In genomic region chr17:33864758-33865229, GRCh38 we compare ENCODE assay signal across 21 cellular contexts.
"Had no signal": no experiment of that assay in that cellular context is flagged by ENCODE, and none has a peak within 500 bp of the region (broad histone marks: within the 10 kb centered on the region; RNA-seq: fewer than 3 reads in every experiment).

No MANE protein-coding gene starts in this region.

- H3K36me3 ChIP-seq: adrenal gland, esophagus muscularis mucosa, neutrophil, right lobe of liver, tibial nerve had no signal

- H3K4me3 ChIP-seq: adrenal gland, body of pancreas, esophagus muscularis mucosa, right lobe of liver, tibial nerve had no signal

- H3K9me3 ChIP-seq: adrenal gland, body of pancreas, esophagus muscularis mucosa, neutrophil, right lobe of liver, tibial nerve had no signal

- H3K4me1 Mint-ChIP-seq: activated naive CD8-positive, alpha-beta T cell treated with anti-CD3 and anti-CD28 coated beads for 36 hours; nephron had no signal

- H3K27ac ChIP-seq: adrenal gland, body of pancreas, esophagus muscularis mucosa, neutrophil, right lobe of liver, tibial nerve had no signal

- H3K36me3 Mint-ChIP-seq: activated naive CD8-positive, alpha-beta T cell treated with anti-CD3 and anti-CD28 coated beads for 36 hours had no signal

- DNase-seq: activated CD4-positive, alpha-beta T cell treated with anti-CD3 and anti-CD28 coated beads for 4 hours; activated CD4-positive, alpha-beta T cell treated with anti-CD3 and anti-CD28 coated beads, Interleukin-2, amount 50 U/mL, for 4 hours; activated effector memory CD4-positive, alpha-beta T cell treated with Interleukin-2 at 50 U/mL for 16 hours; activated naive CD4-positive, alpha-beta T cell treated with anti-CD3 and anti-CD28 coated beads for 36 hours; activated naive CD8-positive, alpha-beta T cell treated with anti-CD3 and anti-CD28 coated beads for 36 hours; activated T-cell treated with anti-CD3 and anti-CD28 coated beads for 4 hours; activated T-cell treated with anti-CD3 and anti-CD28 coated beads, Interleukin-2, amount 50 U/mL, for 72 hours; adrenal gland; aorta; body of pancreas; dermis blood vessel endothelial cell; effector CD4-positive, alpha-beta T cell; foreskin melanocyte; left ventricle myocardium superior; right lobe of liver; stimulated activated CD4-positive, alpha-beta T cell treated with anti-CD3 and anti-CD28 coated beads, Interleukin-2, amount 100 ng/mL, for 48 hours; stimulated activated naive CD4-positive, alpha-beta T cell treated with Interleukin-2 at 50 U/mL for 16 hours had no signal

- H3K27ac Mint-ChIP-seq: activated naive CD4-positive, alpha-beta T cell treated with anti-CD3 and anti-CD28 coated beads for 36 hours; activated naive CD8-positive, alpha-beta T cell treated with anti-CD3 and anti-CD28 coated beads for 36 hours; activated T-cell treated with anti-CD3 and anti-CD28 coated beads, Interleukin-2, amount 50 U/mL, for 72 hours; nephron had no signal

- H3K4me3 Mint-ChIP-seq: activated naive CD4-positive, alpha-beta T cell treated with anti-CD3 and anti-CD28 coated beads for 36 hours; activated naive CD8-positive, alpha-beta T cell treated with anti-CD3 and anti-CD28 coated beads for 36 hours; activated T-cell treated with anti-CD3 and anti-CD28 coated beads, Interleukin-2, amount 50 U/mL, for 72 hours; nephron had no signal

- H3K9me3 Mint-ChIP-seq: activated naive CD4-positive, alpha-beta T cell treated with anti-CD3 and anti-CD28 coated beads for 36 hours; activated naive CD8-positive, alpha-beta T cell treated with anti-CD3 and anti-CD28 coated beads for 36 hours; activated T-cell treated with anti-CD3 and anti-CD28 coated beads, Interleukin-2, amount 50 U/mL, for 72 hours had no signal

- ATAC-seq: activated T-cell treated with anti-CD3 and anti-CD28 coated beads, Interleukin-2, amount 50 U/mL, for 72 hours; body of pancreas; left ventricle myocardium superior; right lobe of liver had no signal

- H3K27me3 ChIP-seq: right lobe of liver, tibial nerve had no signal
